ENCODE assay signal across 9 cellular contexts in the genomic region with DNA sequence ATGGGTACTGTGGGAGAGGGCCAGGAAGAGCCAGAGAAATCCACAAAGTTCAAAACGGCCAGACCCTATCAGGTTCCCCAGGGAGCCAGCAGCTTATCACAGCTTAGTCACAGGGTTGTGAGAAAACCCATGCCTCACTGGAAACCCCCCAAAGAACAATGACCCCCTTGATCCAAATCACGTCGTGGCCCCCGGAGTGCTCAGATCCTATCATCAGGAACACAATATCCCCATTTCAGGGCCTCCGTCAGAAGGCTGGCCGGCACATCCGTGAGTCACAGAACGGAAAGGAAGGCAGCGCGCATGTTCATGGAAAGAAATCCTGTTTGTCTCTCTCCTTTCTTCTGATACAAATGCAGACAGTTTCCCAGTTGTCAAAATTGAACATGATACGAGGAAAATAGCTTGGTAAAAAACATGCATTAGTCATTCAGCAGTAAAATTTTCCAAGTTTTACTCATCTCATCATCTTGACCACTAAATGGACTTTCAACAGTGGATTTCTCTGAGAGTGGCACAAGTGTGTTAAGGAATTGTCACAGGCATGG.
A peak's percentile ranks its signal among the peaks of the same experiment; 100 is the strongest.
DNase-seq lines count a peak whose midpoint lies in the region; ATAC-seq and TF ChIP-seq lines count a peak whose summit lies in the region.
"Had no signal": no experiment of that assay in that cellular context is flagged by ENCODE, and none has a peak within 500 bp of the region (broad histone marks: within the 10 kb centered on the region; RNA-seq: fewer than 3 reads in every experiment).

No MANE protein-coding gene starts in this region.

- peaks cover 13% of the 10 kb centered on the region for H3K27me3 ChIP-seq in CD4-positive, alpha-beta T cell (ENCODE audit: control insufficient read depth, insufficient read depth, low read length)

- H3K9me3 Mint-ChIP-seq in stimulated activated naive CD8-positive, alpha-beta T cell treated with anti-CD3 and anti-CD28 coated beads, Interleukin-15, Interleukin-2, amounts not matched to agents 100 ng/mL and 50 ng/mL, for 24 hours = no peaks in the 10 kb centered on the region
- no peaks in the 10 kb centered on the region for H3K9me3 Mint-ChIP-seq in activated T-helper 1 cell treated with anti-CD3 and anti-CD28 coated beads, Interleukin-12 subunit alpha, Interleukin-12 subunit beta, Interleukin-2, Interleukin-4 antibody, amounts not matched to agents 30 ng/mL and 10 ng/mL and 1 ng/mL, durations not matched to agents 14 hours and 24 hours and 36 hours
- no peaks in the 10 kb centered on the region for H3K9me3 Mint-ChIP-seq in CD4-positive, alpha-beta T cell

- no peak overlapping the region for H3K4me3 ChIP-seq in epithelial cell of proximal tubule (ENCODE audit: low read depth, low read length)

- intact Hi-C loops in activated T-helper 1 cell treated with anti-CD3 and anti-CD28 coated beads, Interleukin-12 subunit alpha, Interleukin-12 subunit beta, Interleukin-2, Interleukin-4 antibody, amounts not matched to agents 30 ng/mL and 10 ng/mL and 1 ng/mL, durations not matched to agents 14 hours and 24 hours and 36 hours (cut with micrococcal nuclease) = no loop called here
- intact Hi-C loops in CD4-positive, alpha-beta T cell (cut with DNase I, micrococcal nuclease) = no loop called here

- H3K9me3 ChIP-seq in CD4-positive, alpha-beta T cell (ENCODE audit: control insufficient read depth, low read length) = no peaks in the 10 kb centered on the region

- POLR2A ChIA-PET in CD4-positive, alpha-beta T cell (lab: Charles Lee) = no interaction called here

- peaks cover 42% of the 10 kb centered on the region for H3K27me3 Mint-ChIP-seq in stimulated activated naive CD8-positive, alpha-beta T cell treated with anti-CD3 and anti-CD28 coated beads, Interleukin-15, Interleukin-2, amounts not matched to agents 100 ng/mL and 50 ng/mL, for 24 hours
- H3K27me3 Mint-ChIP-seq in activated T-helper 1 cell treated with anti-CD3 and anti-CD28 coated beads, Interleukin-12 subunit alpha, Interleukin-12 subunit beta, Interleukin-2, Interleukin-4 antibody, amounts not matched to agents 30 ng/mL and 10 ng/mL and 1 ng/mL, durations not matched to agents 14 hours and 24 hours and 36 hours (ENCODE audit: insufficient read depth) = peaks cover 23% of the 10 kb centered on the region
- H3K27me3 Mint-ChIP-seq in CD4-positive, alpha-beta T cell = peaks cover 44% of the 10 kb centered on the region

- DNase-seq in stimulated activated naive CD8-positive, alpha-beta T cell treated with anti-CD3 and anti-CD28 coated beads, Interleukin-15, Interleukin-2, amounts not matched to agents 100 U/mL and 50 U/mL, for 24 hours = no peak
- peak; percentile 38 for DNase-seq in epithelial cell of proximal tubule (ENCODE audit: low read depth)
- DNase-seq in myocyte (ENCODE audit: low read depth) = peak; percentile 86
- DNase-seq in activated T-helper 1 cell treated with anti-CD3 and anti-CD28 coated beads, Interleukin-12 subunit alpha, Interleukin-12 subunit beta, Interleukin-2, Interleukin-4 antibody, amounts not matched to agents 30 ng/mL and 10 ng/mL and 1 ng/mL, durations not matched to agents 14 hours and 24 hours and 36 hours (ENCODE audit: low spot score) = no peak
- DNase-seq in HT-29 (ENCODE audit: low spot score) = no peak
- no peak for DNase-seq in CD4-positive, alpha-beta T cell
- DNase-seq: NCI-H2029 had no signal

- peaks cover 10% of the 10 kb centered on the region for H3K4me1 Mint-ChIP-seq in stimulated activated naive CD8-positive, alpha-beta T cell treated with anti-CD3 and anti-CD28 coated beads, Interleukin-15, Interleukin-2, amounts not matched to agents 100 ng/mL and 50 ng/mL, for 24 hours (ENCODE audit: low read depth)
- H3K4me1 Mint-ChIP-seq in activated T-helper 1 cell treated with anti-CD3 and anti-CD28 coated beads, Interleukin-12 subunit alpha, Interleukin-12 subunit beta, Interleukin-2, Interleukin-4 antibody, amounts not matched to agents 30 ng/mL and 10 ng/mL and 1 ng/mL, durations not matched to agents 14 hours and 24 hours and 36 hours (ENCODE audit: low read depth) = no peaks in the 10 kb centered on the region
- H3K4me1 Mint-ChIP-seq in CD4-positive, alpha-beta T cell (ENCODE audit: low read depth) = no peaks in the 10 kb centered on the region

- H3K27ac Mint-ChIP-seq in stimulated activated naive CD8-positive, alpha-beta T cell treated with anti-CD3 and anti-CD28 coated beads, Interleukin-15, Interleukin-2, amounts not matched to agents 100 ng/mL and 50 ng/mL, for 24 hours = peak overlapping the region; percentile 2
- H3K27ac Mint-ChIP-seq in activated T-helper 1 cell treated with anti-CD3 and anti-CD28 coated beads, Interleukin-12 subunit alpha, Interleukin-12 subunit beta, Interleukin-2, Interleukin-4 antibody, amounts not matched to agents 30 ng/mL and 10 ng/mL and 1 ng/mL, durations not matched to agents 14 hours and 24 hours and 36 hours = no peak overlapping the region
- H3K27ac Mint-ChIP-seq in CD4-positive, alpha-beta T cell = no peak overlapping the region

- CTCF ChIA-PET in CD4-positive, alpha-beta T cell (lab: Charles Lee) = no interaction called here

- no peak for ATAC-seq in stimulated activated naive CD8-positive, alpha-beta T cell treated with anti-CD3 and anti-CD28 coated beads, Interleukin-15, Interleukin-2, amounts not matched to agents 100 U/mL and 50 U/mL, for 24 hours
- no peak for ATAC-seq in CD4-positive, alpha-beta T cell (ENCODE audit: poor library complexity)
- no peak for ATAC-seq in GM19463 (IDR thresholded peaks at IDR 0.05; ENCODE audit: unreplicated experiment)

- TF ChIP-seq CTCF in epithelial cell of proximal tubule (conservative IDR thresholded peaks at IDR 0.05; ENCODE audit: low read depth, low read length) = no peak
- no peak for TF ChIP-seq CTCF in CD4-positive, alpha-beta T cell (IDR thresholded peaks at IDR 0.05)

- no peak overlapping the region for H3K4me3 Mint-ChIP-seq in stimulated activated naive CD8-positive, alpha-beta T cell treated with anti-CD3 and anti-CD28 coated beads, Interleukin-15, Interleukin-2, amounts not matched to agents 100 ng/mL and 50 ng/mL, for 24 hours
- no peak overlapping the region for H3K4me3 Mint-ChIP-seq in activated T-helper 1 cell treated with anti-CD3 and anti-CD28 coated beads, Interleukin-12 subunit alpha, Interleukin-12 subunit beta, Interleukin-2, Interleukin-4 antibody, amounts not matched to agents 30 ng/mL and 10 ng/mL and 1 ng/mL, durations not matched to agents 14 hours and 24 hours and 36 hours
- no peak overlapping the region for H3K4me3 Mint-ChIP-seq in CD4-positive, alpha-beta T cell

- no peak overlapping the region for H3K27ac ChIP-seq in CD4-positive, alpha-beta T cell (ENCODE audit: low read depth, low read length)

- no peaks in the 10 kb centered on the region for H3K36me3 Mint-ChIP-seq in stimulated activated naive CD8-positive, alpha-beta T cell treated with anti-CD3 and anti-CD28 coated beads, Interleukin-15, Interleukin-2, amounts not matched to agents 100 ng/mL and 50 ng/mL, for 24 hours (ENCODE audit: low read depth)
- no peaks in the 10 kb centered on the region for H3K36me3 Mint-ChIP-seq in activated T-helper 1 cell treated with anti-CD3 and anti-CD28 coated beads, Interleukin-12 subunit alpha, Interleukin-12 subunit beta, Interleukin-2, Interleukin-4 antibody, amounts not matched to agents 30 ng/mL and 10 ng/mL and 1 ng/mL, durations not matched to agents 14 hours and 24 hours and 36 hours (ENCODE audit: low read depth)
- no peaks in the 10 kb centered on the region for H3K36me3 Mint-ChIP-seq in CD4-positive, alpha-beta T cell (ENCODE audit: low read depth)

Comparison
In these comparisons a context has a peak if more than half of its experiments do, and no peak if none do; other contexts are left out.
1. DNase-seq: peak in epithelial cell of proximal tubule (single experiment) and myocyte (single experiment); none in stimulated activated naive CD8-positive, alpha-beta T cell treated with anti-CD3 and anti-CD28 coated beads, Interleukin-15, Interleukin-2, amounts not matched to agents 100 U/mL and 50 U/mL, for 24 hours (single experiment), activated T-helper 1 cell treated with anti-CD3 and anti-CD28 coated beads, Interleukin-12 subunit alpha, Interleukin-12 subunit beta, Interleukin-2, Interleukin-4 antibody, amounts not matched to agents 30 ng/mL and 10 ng/mL and 1 ng/mL, durations not matched to agents 14 hours and 24 hours and 36 hours (single experiment), HT-29 (single experiment) and CD4-positive, alpha-beta T cell (0 of 10).